ENCODE assay signal across 1 cellular context in the genomic region with DNA sequence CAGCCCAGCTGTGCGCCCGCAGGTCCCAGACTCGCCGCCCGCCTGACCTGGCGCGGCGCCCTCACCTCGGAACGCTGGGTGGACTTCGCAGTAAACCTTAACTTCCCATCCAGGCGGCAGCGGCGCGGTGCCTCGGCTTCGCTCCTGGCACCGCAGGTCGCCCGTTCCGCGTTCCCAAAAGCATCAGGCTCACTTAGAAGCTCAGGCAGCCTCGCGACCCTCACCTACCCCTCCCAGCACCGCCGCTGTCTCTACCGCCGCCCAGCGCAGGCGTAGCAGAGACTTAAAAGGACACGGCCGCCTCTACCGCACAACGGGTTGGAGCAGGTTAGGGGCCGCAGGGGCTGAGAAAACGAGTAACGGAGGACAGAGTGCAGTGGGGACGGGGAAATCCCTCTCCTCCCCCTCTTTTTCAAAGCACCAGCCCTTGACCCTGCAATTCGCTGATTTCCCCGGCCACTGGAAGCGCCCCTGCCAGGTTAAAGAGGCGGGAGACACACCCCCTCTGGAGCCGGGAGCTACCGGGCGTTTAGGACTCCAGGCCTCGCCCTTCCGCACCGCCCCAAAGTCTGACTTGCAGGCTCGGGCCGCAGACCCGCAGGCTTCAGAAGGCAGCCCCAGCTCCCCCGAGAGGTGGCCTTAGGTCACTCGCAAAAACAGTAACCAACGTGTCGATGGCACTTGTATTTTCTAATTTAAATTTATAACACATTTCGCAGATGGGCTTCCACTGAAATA.
A peak's percentile ranks its signal among the peaks of the same experiment; 100 is the strongest.
TF ChIP-seq lines count a peak whose summit lies in the region.

No MANE protein-coding gene starts in this region.

TF ChIP-seq in HepG2, 621 proteins besides CTCF, POLR2A, EP300 and RAD21:
- TF ChIP-seq ZSCAN29 (CRISPR knock-in tag; conservative IDR thresholded peaks at IDR 0.05) (no peak), HNRNPLL (IDR thresholded peaks at IDR 0.05; ENCODE audit: low read depth, low read length, poor library complexity, severe bottlenecking) (peak; percentile 38), PAX8 (CRISPR knock-in tag; IDR thresholded peaks at IDR 0.05; ENCODE audit: borderline replicate concordance) (no peak)
